Comparison of ENCODE assay signal across 11 cellular contexts in the genomic region with DNA sequence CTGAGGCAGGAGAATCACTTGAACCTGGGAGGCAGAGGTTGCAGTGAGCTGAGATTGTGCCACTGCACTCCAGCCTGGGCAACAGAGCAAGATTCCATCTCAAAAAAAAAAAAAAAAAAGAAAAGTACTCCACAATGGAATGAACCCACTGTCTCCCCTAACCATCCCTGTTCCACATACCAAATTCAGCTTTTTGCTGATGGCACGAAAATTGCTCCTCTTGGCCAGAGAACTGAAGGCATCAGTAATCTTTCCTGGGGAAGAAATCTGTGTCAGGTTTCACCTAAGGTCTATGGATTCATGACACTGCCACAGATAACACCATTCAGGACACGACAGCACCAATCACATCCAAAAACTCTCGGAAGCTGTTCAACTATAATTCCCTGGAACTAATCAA. TPM values are rescaled to one million over a fixed set of nuclear protein-coding genes. Genes with fewer than 3 reads are reported as not detected.
"Had no signal": no experiment of that assay in that cellular context is flagged by ENCODE, and none has a peak within 500 bp of the region (broad histone marks: within the 10 kb centered on the region; RNA-seq: fewer than 3 reads in every experiment).

No MANE protein-coding gene starts in this region.

- H3K4me3 ChIP-seq: GM23248, HAP-1 had no signal

- H3K27ac ChIP-seq: GM23248, HL-60, KMS-11 had no signal

- H3K4me1 ChIP-seq: HAP-1 had no signal

- H3K27ac Mint-ChIP-seq: HFFc6 had no signal

- DNase-seq: GM23248, GOT3, H7, HFFc6, IMR-90, KBM-7 had no signal

- H3K4me3 Mint-ChIP-seq: HFFc6 had no signal

- H3K4me2 ChIP-seq: KMS-11 had no signal

- ATAC-seq: HCT116 had no signal

- H3K9me3 ChIP-seq: HAP-1 had no signal

- H3K9me3 Mint-ChIP-seq: HFFc6 had no signal

RNA-seq across cellular contexts. Expression of a gene that starts 46.5 kb away (rescaled TPM):
- total RNA-seq: H4 had no signal
